ENCODE assay signal across 12 cellular contexts in the genomic region with DNA sequence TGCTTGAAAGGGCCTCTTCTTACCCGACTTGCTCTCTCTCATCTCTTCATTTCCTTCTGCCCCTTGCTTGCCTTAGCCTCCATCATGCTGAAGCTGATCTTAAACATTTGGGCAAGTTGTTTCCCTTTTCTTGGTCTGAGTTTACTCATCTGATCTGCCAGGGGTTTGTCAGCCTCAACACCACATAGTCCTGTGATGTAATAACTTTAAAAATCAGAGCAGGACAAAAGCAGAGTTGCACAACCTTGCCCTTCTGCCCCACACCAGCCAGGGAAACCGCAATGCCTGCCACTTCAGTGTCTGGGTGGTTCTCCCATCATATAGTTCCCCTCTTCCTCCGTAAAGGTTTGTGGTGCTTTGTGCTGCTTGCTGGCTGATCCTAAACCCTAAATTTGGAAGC. TPM values are rescaled to one million over a fixed set of nuclear protein-coding genes. Genes with fewer than 3 reads are reported as not detected.
A peak's percentile ranks its signal among the peaks of the same experiment; 100 is the strongest.
DNase-seq lines count a peak whose midpoint lies in the region; ATAC-seq lines count a peak whose summit lies in the region.
"Had no signal": no experiment of that assay in that cellular context is flagged by ENCODE, and none has a peak within 500 bp of the region (broad histone marks: within the 10 kb centered on the region; RNA-seq: fewer than 3 reads in every experiment).

No MANE protein-coding gene starts in this region.

- ATAC-seq in left cardiac atrium: peak; percentile 59 to 81
- ATAC-seq in stimulated activated effector memory CD8-positive, alpha-beta T cell treated with anti-CD3 and anti-CD28 coated beads, Interleukin-12 subunit alpha, Interleukin-12 subunit beta, amount 100 ng/mL, for 72 hours: peak; percentile 85
- ATAC-seq in GM19455 (IDR thresholded peaks at IDR 0.05; ENCODE audit: unreplicated experiment): no peak
- ATAC-seq in HG03135 (IDR thresholded peaks at IDR 0.05; ENCODE audit: unreplicated experiment): no peak

- DNase-seq in HT-29 (ENCODE audit: low spot score) (peak; percentile 43), T1000 (lab: John Stamatoyannopoulos, UW) (peak; percentile 17), left cardiac atrium (peak; percentile 36), NCI-H146 (lab: John Stamatoyannopoulos, UW) (no peak)
- DNase-seq in stimulated activated effector memory CD8-positive, alpha-beta T cell treated with anti-CD3 and anti-CD28 coated beads, Interleukin-12 subunit alpha, Interleukin-12 subunit beta, amount 100 ng/mL, for 72 hours (ENCODE audit: low spot score in 2 of 2): no peak
- DNase-seq in stimulated activated CD4-positive, alpha-beta T cell treated with anti-CD3 and anti-CD28 coated beads, Interleukin-12 subunit alpha, Interleukin-12 subunit beta, amount 100 ng/mL, for 4 hours: no peak
- DNase-seq: activated naive CD4-positive, alpha-beta T cell; foreskin melanocyte; occipital lobe had no signal

- peaks cover 23% of the 10 kb centered on the region for H3K4me1 Mint-ChIP-seq in stimulated activated effector memory CD8-positive, alpha-beta T cell treated with anti-CD3 and anti-CD28 coated beads, Interleukin-12 subunit alpha, Interleukin-12 subunit beta, amount 100 ng/mL, for 72 hours

- peaks cover 5% of the 10 kb centered on the region for H3K36me3 Mint-ChIP-seq in stimulated activated effector memory CD8-positive, alpha-beta T cell treated with anti-CD3 and anti-CD28 coated beads, Interleukin-12 subunit alpha, Interleukin-12 subunit beta, amount 100 ng/mL, for 72 hours

- H3K27ac Mint-ChIP-seq in stimulated activated effector memory CD8-positive, alpha-beta T cell treated with anti-CD3 and anti-CD28 coated beads, Interleukin-12 subunit alpha, Interleukin-12 subunit beta, amount 100 ng/mL, for 72 hours: no peak overlapping the region

- H3K4me3 Mint-ChIP-seq in stimulated activated effector memory CD8-positive, alpha-beta T cell treated with anti-CD3 and anti-CD28 coated beads, Interleukin-12 subunit alpha, Interleukin-12 subunit beta, amount 100 ng/mL, for 72 hours: no peak overlapping the region

- intact Hi-C loops in left cardiac atrium (cut with DNase I): loop anchor here in 1 of 2 donors (10.0 kb wide), 1 partner anchor 108 kb away; no protein-coding TSS in a partner anchor

- no peaks in the 10 kb centered on the region for H3K9me3 Mint-ChIP-seq in stimulated activated effector memory CD8-positive, alpha-beta T cell treated with anti-CD3 and anti-CD28 coated beads, Interleukin-12 subunit alpha, Interleukin-12 subunit beta, amount 100 ng/mL, for 72 hours

RNA-seq across cellular contexts. Expression of a gene that starts 9.9 kb away (rescaled TPM):
- not detected in 2 replicates for total RNA-seq in HT-29 (2014; rRNA removed; shearing (Covaris generic))
- under 1 TPM in 1 of 2 donors, not detected in 1; 0.18 TPM for total RNA-seq in left cardiac atrium
- total RNA-seq: H7, occipital lobe had no signal

RNA-seq across cellular contexts. Expression of a gene that starts 32.8 kb away (rescaled TPM):
- not detected in 2 replicates for total RNA-seq in HT-29 (2014; rRNA removed; shearing (Covaris generic))
- not detected for total RNA-seq in left cardiac atrium
- total RNA-seq: H7, occipital lobe had no signal

RNA-seq across cellular contexts. Expression of a gene that starts 59.0 kb away (rescaled TPM):
- 6.2 and 7.2 TPM in 2 replicates for total RNA-seq in HT-29 (2014; rRNA removed; shearing (Covaris generic))
- not detected for total RNA-seq in left cardiac atrium
- total RNA-seq: H7 had no signal

Comparison
In these comparisons a context has a peak if more than half of its experiments do, and no peak if none do; other contexts are left out.
1. DNase-seq: peak in HT-29 (single experiment), T1000 (single experiment) and left cardiac atrium (single experiment); none in stimulated activated effector memory CD8-positive, alpha-beta T cell treated with anti-CD3 and anti-CD28 coated beads, Interleukin-12 subunit alpha, Interleukin-12 subunit beta, amount 100 ng/mL, for 72 hours (0 of 2), stimulated activated CD4-positive, alpha-beta T cell treated with anti-CD3 and anti-CD28 coated beads, Interleukin-12 subunit alpha, Interleukin-12 subunit beta, amount 100 ng/mL, for 4 hours (single experiment) and NCI-H146 (single experiment).
2. ATAC-seq: peak in left cardiac atrium (2 of 2) and stimulated activated effector memory CD8-positive, alpha-beta T cell treated with anti-CD3 and anti-CD28 coated beads, Interleukin-12 subunit alpha, Interleukin-12 subunit beta, amount 100 ng/mL, for 72 hours (single experiment); none in GM19455 (single experiment) and HG03135 (single experiment).